Comparison of ENCODE assay signal across 19 cellular contexts in genomic region chr13:111241862-111242261, GRCh38.
A peak's percentile ranks its signal among the peaks of the same experiment; 100 is the strongest.
DNase-seq lines count a peak whose midpoint lies in the region; ATAC-seq and TF ChIP-seq lines count a peak whose summit lies in the region.
"Had no signal": no experiment of that assay in that cellular context is flagged by ENCODE, and none has a peak within 500 bp of the region (broad histone marks: within the 10 kb centered on the region; RNA-seq: fewer than 3 reads in every experiment).

No MANE protein-coding gene starts in this region.

- peaks cover 38% of the 10 kb centered on the region for H3K36me3 Mint-ChIP-seq in activated naive CD4-positive, alpha-beta T cell treated with anti-CD3 and anti-CD28 coated beads, Interleukin-2, amount 10 ng/mL, durations not matched to agents 7 days and 5 days
- peaks cover 35% of the 10 kb centered on the region for H3K36me3 Mint-ChIP-seq in activated naive CD4-positive, alpha-beta T cell treated with anti-CD3 and anti-CD28 coated beads for 36 hours (ENCODE audit: low read depth)
- H3K36me3 Mint-ChIP-seq in endothelial cell (ENCODE audit: low read depth, unreplicated experiment) (peaks cover 55% of the 10 kb centered on the region), osteocyte (ENCODE audit: unreplicated experiment) (peaks cover 58% of the 10 kb centered on the region), H9 (ENCODE audit: insufficient read depth in 1 of 3, low read depth in 3 of 3) (peaks cover 12 to 43% (median 37%) of the 10 kb centered on the region in 3 experiments; a peak in 6 of 7 replicates)
- peaks cover 44% of the 10 kb centered on the region for H3K36me3 Mint-ChIP-seq in activated CD8-positive, alpha-beta T cell treated with anti-CD3 and anti-CD28 coated beads, Interleukin-2, amount 10 ng/mL, durations not matched to agents 7 days and 5 days (ENCODE audit: low read depth)

- no peaks in the 10 kb centered on the region for H3K9me3 Mint-ChIP-seq in activated naive CD4-positive, alpha-beta T cell treated with anti-CD3 and anti-CD28 coated beads, Interleukin-2, amount 10 ng/mL, durations not matched to agents 7 days and 5 days
- H3K9me3 Mint-ChIP-seq in activated naive CD4-positive, alpha-beta T cell treated with anti-CD3 and anti-CD28 coated beads for 36 hours: no peaks in the 10 kb centered on the region
- H3K9me3 Mint-ChIP-seq in endothelial cell (ENCODE audit: unreplicated experiment): no peaks in the 10 kb centered on the region
- no peaks in the 10 kb centered on the region for H3K9me3 Mint-ChIP-seq in osteocyte (ENCODE audit: unreplicated experiment)
- H3K9me3 Mint-ChIP-seq in activated CD8-positive, alpha-beta T cell treated with anti-CD3 and anti-CD28 coated beads, Interleukin-2, amount 10 ng/mL, durations not matched to agents 7 days and 5 days (ENCODE audit: insufficient read depth): no peaks in the 10 kb centered on the region
- no peaks in the 10 kb centered on the region for H3K9me3 Mint-ChIP-seq in H9
- H3K9me3 Mint-ChIP-seq: CD4-positive, alpha-beta T cell had no signal

- H3K79me2 ChIP-seq in H9 (ENCODE audit: insufficient read depth, low read length): no peaks in the 10 kb centered on the region

- intact Hi-C loops in activated naive CD4-positive, alpha-beta T cell treated with anti-CD3 and anti-CD28 coated beads for 36 hours (cut with micrococcal nuclease): no loop called here

- peak overlapping the region; percentile 45 for H3K27ac Mint-ChIP-seq in activated naive CD4-positive, alpha-beta T cell treated with anti-CD3 and anti-CD28 coated beads, Interleukin-2, amount 10 ng/mL, durations not matched to agents 7 days and 5 days
- no peak overlapping the region for H3K27ac Mint-ChIP-seq in activated naive CD4-positive, alpha-beta T cell treated with anti-CD3 and anti-CD28 coated beads for 36 hours
- peak overlapping the region; percentile 57 for H3K27ac Mint-ChIP-seq in endothelial cell (ENCODE audit: unreplicated experiment)
- H3K27ac Mint-ChIP-seq in osteocyte (ENCODE audit: unreplicated experiment): peak overlapping the region; percentile 39
- no peak overlapping the region for H3K27ac Mint-ChIP-seq in activated CD8-positive, alpha-beta T cell treated with anti-CD3 and anti-CD28 coated beads, Interleukin-2, amount 10 ng/mL, durations not matched to agents 7 days and 5 days
- peak overlapping the region in 1 of 3 experiments; percentile 83; a peak in 3 of 7 replicates for H3K27ac Mint-ChIP-seq in H9
- H3K27ac Mint-ChIP-seq: CD4-positive, alpha-beta T cell had no signal

- no peak overlapping the region for H3T11ph ChIP-seq in H9 (ENCODE audit: low read length)

- H2BK5ac ChIP-seq in H9 (ENCODE audit: insufficient read length, low read length): no peak overlapping the region

- H4K91ac ChIP-seq in H9 (ENCODE audit: insufficient read length, low read depth, low read length): no peak overlapping the region

- no peak overlapping the region for H3K4ac ChIP-seq in H9 (ENCODE audit: low read depth, low read length)

- 42 to 44% methylated on average over 11 of the region's 11 CpGs for whole genome bisulfite sequencing in tibial nerve, 2 donors
- WGBS in H9 (ENCODE audit: extremely low coverage, insufficient read length, low lambda C conversion rate): no CpG with 5 or more reads among the region's 11 CpGs

- H3K36me3 ChIP-seq in tibial nerve: peaks cover 0 to 37% (median 5%) of the 10 kb centered on the region in 3 donors

- H2AFZ ChIP-seq in H9 (ENCODE audit: low read length): no peak overlapping the region

- H3K27ac ChIP-seq in tibial nerve: peak overlapping the region; percentile 56 to 86 (median 70)
- no peak overlapping the region for H3K27ac ChIP-seq in H9 (ENCODE audit: insufficient read length, low read depth, low read length)

- TF ChIP-seq CTCF in endothelial cell (IDR thresholded peaks at IDR 0.05; ENCODE audit: unreplicated experiment) (no peak), osteocyte (IDR thresholded peaks at IDR 0.05) (no peak), tibial nerve (IDR thresholded peaks at IDR 0.05) (no peak), H9 (conservative IDR thresholded peaks at IDR 0.05) (no peak)

- no peak for TF ChIP-seq EP300 in tibial nerve (IDR thresholded peaks at IDR 0.05)

- H3K9ac ChIP-seq in H9 (ENCODE audit: extremely low read depth, insufficient read length, low read length): no peak overlapping the region

- no peak overlapping the region for H2BK15ac ChIP-seq in H9 (ENCODE audit: low read depth, low read length)

- no peak overlapping the region for H3K23ac ChIP-seq in H9 (ENCODE audit: insufficient read length, low read depth, low read length)

- H3K79me1 ChIP-seq in H9 (ENCODE audit: insufficient read depth, low read depth, low read length, poor library complexity, severe bottlenecking): no peaks in the 10 kb centered on the region

- no peak overlapping the region for H3K4me2 ChIP-seq in H9 (ENCODE audit: insufficient read depth, insufficient read length, low read length)

- no peak overlapping the region for H4K5ac ChIP-seq in H9 (ENCODE audit: insufficient read length, low read depth, low read length)

- no peak overlapping the region for H3K56ac ChIP-seq in H9 (ENCODE audit: insufficient read length, low read depth, low read length)

- H4K20me1 ChIP-seq in H9 (ENCODE audit: control insufficient read depth, insufficient read depth, insufficient read length): no peaks in the 10 kb centered on the region

- H3K27me3 Mint-ChIP-seq in activated naive CD4-positive, alpha-beta T cell treated with anti-CD3 and anti-CD28 coated beads, Interleukin-2, amount 10 ng/mL, durations not matched to agents 7 days and 5 days: no peaks in the 10 kb centered on the region
- no peaks in the 10 kb centered on the region for H3K27me3 Mint-ChIP-seq in activated naive CD4-positive, alpha-beta T cell treated with anti-CD3 and anti-CD28 coated beads for 36 hours (ENCODE audit: low read depth)
- H3K27me3 Mint-ChIP-seq in endothelial cell (ENCODE audit: unreplicated experiment) (peaks cover 8% of the 10 kb centered on the region), osteocyte (ENCODE audit: unreplicated experiment) (no peaks in the 10 kb centered on the region), H9 (ENCODE audit: low read depth) (no peaks in the 10 kb centered on the region)
- no peaks in the 10 kb centered on the region for H3K27me3 Mint-ChIP-seq in activated CD8-positive, alpha-beta T cell treated with anti-CD3 and anti-CD28 coated beads, Interleukin-2, amount 10 ng/mL, durations not matched to agents 7 days and 5 days (ENCODE audit: low read depth)
- H3K27me3 Mint-ChIP-seq: CD4-positive, alpha-beta T cell had no signal

- TF ChIP-seq POLR2A in tibial nerve (IDR thresholded peaks at IDR 0.05) (no peak), GM18505 (IDR thresholded peaks at IDR 0.05; ENCODE audit: borderline replicate concordance, extremely low read depth, insufficient read depth, insufficient read length) (no peak)

- H4K8ac ChIP-seq in H9 (replicated peaks; ENCODE audit: insufficient read length, low read depth, low read length): no peak overlapping the region

- no peaks in the 10 kb centered on the region for H3K4me1 Mint-ChIP-seq in activated naive CD4-positive, alpha-beta T cell treated with anti-CD3 and anti-CD28 coated beads, Interleukin-2, amount 10 ng/mL, durations not matched to agents 7 days and 5 days
- H3K4me1 Mint-ChIP-seq in activated naive CD4-positive, alpha-beta T cell treated with anti-CD3 and anti-CD28 coated beads for 36 hours (ENCODE audit: low read depth): peaks cover 11% of the 10 kb centered on the region
- no peaks in the 10 kb centered on the region for H3K4me1 Mint-ChIP-seq in endothelial cell (ENCODE audit: unreplicated experiment)
- peaks cover 12% of the 10 kb centered on the region for H3K4me1 Mint-ChIP-seq in osteocyte (ENCODE audit: unreplicated experiment)
- H3K4me1 Mint-ChIP-seq in activated CD8-positive, alpha-beta T cell treated with anti-CD3 and anti-CD28 coated beads, Interleukin-2, amount 10 ng/mL, durations not matched to agents 7 days and 5 days (ENCODE audit: low read depth): no peaks in the 10 kb centered on the region
- H3K4me1 Mint-ChIP-seq in H9: peaks cover 20 to 22% of the 10 kb centered on the region in 2 experiments

- DNase-seq in activated naive CD4-positive, alpha-beta T cell treated with anti-CD3 and anti-CD28 coated beads, Interleukin-2, amount 10 ng/mL, durations not matched to agents 7 days and 5 days: no peak
- no peak for DNase-seq in activated naive CD4-positive, alpha-beta T cell treated with anti-CD3 and anti-CD28 coated beads for 36 hours
- DNase-seq in endothelial cell (ENCODE audit: low spot score) (no peak), osteocyte (ENCODE audit: extremely low spot score, unreplicated experiment) (no peak), tibial nerve (ENCODE audit: low spot score in 2 of 2) (no peak), H9 (no peak)
- no peak for DNase-seq in activated CD8-positive, alpha-beta T cell treated with anti-CD3 and anti-CD28 coated beads, Interleukin-2, amount 10 ng/mL, durations not matched to agents 7 days and 5 days
- DNase-seq: 8988T; BE2C; CD4-positive, alpha-beta T cell; DMS53; HCEC 1CT; IMR-90; Karpas-422; MM.1S; NCI-H1105; NCI-H1694; NCI-H774 had no signal

- no peaks in the 10 kb centered on the region for H3K9me3 ChIP-seq in tibial nerve
- H3K9me3 ChIP-seq in H9 (ENCODE audit: control insufficient read depth, low read depth, low read length): no peaks in the 10 kb centered on the region
- H3K9me3 ChIP-seq: BE2C had no signal

- peak overlapping the region in 1 of 4 donors; percentile 23 for H3K4me3 ChIP-seq in tibial nerve

- no peak overlapping the region for H2AK5ac ChIP-seq in H9 (ENCODE audit: insufficient read length, low read length)

- no peak overlapping the region for H3K4me3 Mint-ChIP-seq in activated naive CD4-positive, alpha-beta T cell treated with anti-CD3 and anti-CD28 coated beads, Interleukin-2, amount 10 ng/mL, durations not matched to agents 7 days and 5 days
- H3K4me3 Mint-ChIP-seq in activated naive CD4-positive, alpha-beta T cell treated with anti-CD3 and anti-CD28 coated beads for 36 hours: no peak overlapping the region
- H3K4me3 Mint-ChIP-seq in endothelial cell (ENCODE audit: unreplicated experiment) (no peak overlapping the region), osteocyte (ENCODE audit: unreplicated experiment) (no peak overlapping the region), H9 (no peak overlapping the region)
- H3K4me3 Mint-ChIP-seq in activated CD8-positive, alpha-beta T cell treated with anti-CD3 and anti-CD28 coated beads, Interleukin-2, amount 10 ng/mL, durations not matched to agents 7 days and 5 days: no peak overlapping the region
- H3K4me3 Mint-ChIP-seq: CD4-positive, alpha-beta T cell had no signal

- no peak overlapping the region for H2BK20ac ChIP-seq in H9 (ENCODE audit: low read depth, low read length, poor library complexity, severe bottlenecking)

- POLR2A ChIA-PET in activated CD8-positive, alpha-beta T cell treated with anti-CD3 and anti-CD28 coated beads, Interleukin-2, amount 10 ng/mL, durations not matched to agents 7 days and 5 days (lab: Charles Lee): no interaction called here

- H3K27me3 ChIP-seq in tibial nerve: no peaks in the 10 kb centered on the region
- no peaks in the 10 kb centered on the region for H3K27me3 ChIP-seq in H9 (ENCODE audit: insufficient read depth, low read length)
- H3K27me3 ChIP-seq: BE2C had no signal

- CTCF ChIA-PET in activated naive CD4-positive, alpha-beta T cell treated with anti-CD3 and anti-CD28 coated beads, Interleukin-2, amount 10 ng/mL, durations not matched to agents 7 days and 5 days (lab: Charles Lee): interaction anchor here (1.9 kb wide), 1 partner anchor 17 kb away, joined by 7 read pairs; no protein-coding TSS in a partner anchor
- CTCF ChIA-PET in activated naive CD4-positive, alpha-beta T cell treated with anti-CD3 and anti-CD28 coated beads for 36 hours (lab: Charles Lee): interaction anchor here (1.5 kb wide), 1 partner anchor 174 kb away, joined by 4 read pairs; no protein-coding TSS in a partner anchor
- CTCF ChIA-PET in activated CD8-positive, alpha-beta T cell treated with anti-CD3 and anti-CD28 coated beads, Interleukin-2, amount 10 ng/mL, durations not matched to agents 7 days and 5 days (lab: Charles Lee): no interaction called here

- no peak overlapping the region for H2BK120ac ChIP-seq in H9 (ENCODE audit: low read depth, low read length, poor library complexity, severe bottlenecking)

- no peak for ATAC-seq in activated CD8-positive, alpha-beta T cell treated with anti-CD3 and anti-CD28 coated beads, Interleukin-2, amount 10 ng/mL, durations not matched to agents 7 days and 5 days
- no peak for ATAC-seq in GM18505 (IDR thresholded peaks at IDR 0.05; ENCODE audit: unreplicated experiment)

- H2BK12ac ChIP-seq in H9 (ENCODE audit: insufficient read length, low read depth, low read length): no peak overlapping the region

- H3K23me2 ChIP-seq in H9 (ENCODE audit: insufficient read length, low read depth, low read length, poor library complexity, severe bottlenecking): no peaks in the 10 kb centered on the region

- no peak overlapping the region for H3K14ac ChIP-seq in H9 (ENCODE audit: insufficient read depth, low read length)

- H3K4me1 ChIP-seq in tibial nerve (peaks cover 0 to 39% (median 2%) of the 10 kb centered on the region in 4 donors), H9 (ENCODE audit: insufficient read depth, low read length) (peaks cover 8% of the 10 kb centered on the region; the same call in 1 of the 2 replicates)
- H3K4me1 ChIP-seq: BE2C had no signal

- no peak overlapping the region for H3K18ac ChIP-seq in H9 (ENCODE audit: insufficient read length, low read depth, low read length)

Comparison
In these comparisons a context has a peak if more than half of its experiments do, and no peak if none do; other contexts are left out.
1. H3K27ac Mint-ChIP-seq: peak in activated naive CD4-positive, alpha-beta T cell treated with anti-CD3 and anti-CD28 coated beads, Interleukin-2, amount 10 ng/mL, durations not matched to agents 7 days and 5 days (single experiment), endothelial cell (single experiment) and osteocyte (single experiment); none in activated naive CD4-positive, alpha-beta T cell treated with anti-CD3 and anti-CD28 coated beads for 36 hours (single experiment) and activated CD8-positive, alpha-beta T cell treated with anti-CD3 and anti-CD28 coated beads, Interleukin-2, amount 10 ng/mL, durations not matched to agents 7 days and 5 days (single experiment).